ENCODE assay signal across 10 cellular contexts in genomic region chr9:96382175-96382574, GRCh38. TPM values are rescaled to one million over a fixed set of nuclear protein-coding genes. Genes with fewer than 3 reads are reported as not detected.
DNase-seq lines count a peak whose midpoint lies in the region; ATAC-seq and TF ChIP-seq lines count a peak whose summit lies in the region.
"Had no signal": no experiment of that assay in that cellular context is flagged by ENCODE, and none has a peak within 500 bp of the region (broad histone marks: within the 10 kb centered on the region; RNA-seq: fewer than 3 reads in every experiment).

No MANE protein-coding gene starts in this region.

- H4K8ac ChIP-seq in mesendoderm (ENCODE audit: low read depth, low read length) = no peak overlapping the region

- H3K9ac ChIP-seq in mesendoderm (ENCODE audit: low read length) = no peak overlapping the region

- H3K4me1 Mint-ChIP-seq in activated T-cell treated with anti-CD3 and anti-CD28 coated beads, Interleukin-2, amount 50 U/mL, for 4 hours (ENCODE audit: low read depth) = peaks cover 40% of the 10 kb centered on the region

- no peaks in the 10 kb centered on the region for H3K9me3 ChIP-seq in stomach
- H3K9me3 ChIP-seq in ascending aorta = no peaks in the 10 kb centered on the region

- H3K4me3 Mint-ChIP-seq in activated T-cell treated with anti-CD3 and anti-CD28 coated beads, Interleukin-2, amount 50 U/mL, for 4 hours = peak overlapping the region; percentile 80

- H2BK5ac ChIP-seq in mesendoderm (ENCODE audit: low read length) = no peak overlapping the region

- H3K27me3 Mint-ChIP-seq in activated T-cell treated with anti-CD3 and anti-CD28 coated beads, Interleukin-2, amount 50 U/mL, for 4 hours (ENCODE audit: low read depth) = no peaks in the 10 kb centered on the region

- no peak for TF ChIP-seq CTCF in fibroblast of the aortic adventitia (IDR thresholded peaks at IDR 0.05; ENCODE audit: insufficient read depth, low read length)
- no peak for TF ChIP-seq CTCF in stomach (IDR thresholded peaks at IDR 0.05)
- TF ChIP-seq CTCF in ascending aorta (IDR thresholded peaks at IDR 0.05) = no peak

- no peak overlapping the region for H3K4me2 ChIP-seq in mesendoderm (ENCODE audit: low read length)

- H3K4me3 ChIP-seq in fibroblast of the aortic adventitia (ENCODE audit: low read depth, low read length) = peak overlapping the region; percentile 69
- H3K4me3 ChIP-seq in stomach = peak overlapping the region; percentile 66 to 87 (median 70)
- H3K4me3 ChIP-seq in mesendoderm (ENCODE audit: low read length) = no peak overlapping the region
- H3K4me3 ChIP-seq in ascending aorta = peak overlapping the region in 1 of 2 donors; percentile 94

- H3K9me3 Mint-ChIP-seq in activated T-cell treated with anti-CD3 and anti-CD28 coated beads, Interleukin-2, amount 50 U/mL, for 4 hours = no peaks in the 10 kb centered on the region
- H3K9me3 Mint-ChIP-seq: T-helper 2 cell treated with Interferon-gamma antibody and Interleukin-4, amounts not matched to agents 5 μg/mL and 100 μg/mL, for 36 hours had no signal

- no peak overlapping the region for H3K18ac ChIP-seq in mesendoderm (ENCODE audit: low read length)

- 43 to 67% (median 57%) methylated on average over 2 of the region's 2 CpGs for WGBS in stomach, 5 donors
- WGBS in mesendoderm (ENCODE audit: extremely low coverage, insufficient coverage, low lambda C conversion rate) = no CpG with 5 or more reads among the region's 2 CpGs

- H3K36me3 ChIP-seq in stomach = peaks cover 0 to 3% (median 2%) of the 10 kb centered on the region in 4 donors
- no peaks in the 10 kb centered on the region for H3K36me3 ChIP-seq in mesendoderm (ENCODE audit: control insufficient read depth, insufficient read depth, low read length)
- no peaks in the 10 kb centered on the region for H3K36me3 ChIP-seq in ascending aorta

- no peak overlapping the region for H4K5ac ChIP-seq in mesendoderm (ENCODE audit: low read length)

- intact Hi-C loops in stomach (cut with DNase I; ENCODE audit: low total_unique reads) (no loop called here), ascending aorta (cut with DNase I) (loop anchor here (2.0 to 5.0 kb wide), 2 partner anchors 37 to 235 kb away; partner anchors contain the start of genes CDC14B and ZNF367)

- H2BK15ac ChIP-seq in mesendoderm (replicated peaks; ENCODE audit: low read depth) = no peak overlapping the region

- H3K4me1 ChIP-seq in stomach (peaks cover 24 to 76% (median 43%) of the 10 kb centered on the region in 4 donors), mesendoderm (ENCODE audit: control insufficient read depth, low read depth, low read length) (peaks cover 5% of the 10 kb centered on the region), ascending aorta (peaks cover 0 to 17% of the 10 kb centered on the region in 2 donors)

- H2BK120ac ChIP-seq in mesendoderm (ENCODE audit: low read depth, low read length) = no peak overlapping the region

- no peaks in the 10 kb centered on the region for H3K79me1 ChIP-seq in mesendoderm (ENCODE audit: low read length)

- H3K36me3 Mint-ChIP-seq in activated T-cell treated with anti-CD3 and anti-CD28 coated beads, Interleukin-2, amount 50 U/mL, for 4 hours (ENCODE audit: insufficient read depth) = peaks cover 10% of the 10 kb centered on the region

- no peaks in the 10 kb centered on the region for H3K79me2 ChIP-seq in mesendoderm (ENCODE audit: control insufficient read depth, insufficient read depth, low read length)

- DNase-seq in activated T-cell treated with anti-CD3 and anti-CD28 coated beads, Interleukin-2, amount 50 U/mL, for 4 hours = no peak
- DNase-seq in activated T-cell treated with anti-CD3 and anti-CD28 coated beads for 4 hours (no peak), RPMI7951 (ENCODE audit: low read depth) (peak; percentile 47), fibroblast of the aortic adventitia (ENCODE audit: low read depth) (peak; percentile 23), stomach (no peak), mesendoderm (no peak), ascending aorta (ENCODE audit: low spot score in 2 of 2) (no peak), SK-N-DZ (ENCODE audit: low spot score) (no peak)
- DNase-seq: NCI-H1048 had no signal

- H3K27ac ChIP-seq in stomach (peak overlapping the region in 2 of 5 donors; percentile 85 to 91), mesendoderm (ENCODE audit: low read depth, low read length) (no peak overlapping the region), ascending aorta (no peak overlapping the region)

- no peak overlapping the region for H3K56ac ChIP-seq in mesendoderm (ENCODE audit: low read length)

- no peak for ATAC-seq in activated T-cell treated with anti-CD3 and anti-CD28 coated beads, Interleukin-2, amount 50 U/mL, for 4 hours

- no peak overlapping the region for H3K4ac ChIP-seq in mesendoderm (ENCODE audit: low read depth, low read length)

- no peak overlapping the region for H3K23ac ChIP-seq in mesendoderm (ENCODE audit: low read length)

- no peak for TF ChIP-seq EP300 in stomach (IDR thresholded peaks at IDR 0.05)

- H3K27me3 ChIP-seq in stomach = no peaks in the 10 kb centered on the region
- no peaks in the 10 kb centered on the region for H3K27me3 ChIP-seq in mesendoderm (ENCODE audit: insufficient read depth, low read length, poor library complexity)
- no peaks in the 10 kb centered on the region for H3K27me3 ChIP-seq in ascending aorta

- no peak for TF ChIP-seq POLR2A in stomach (IDR thresholded peaks at IDR 0.05)

- no peak overlapping the region for H2AK5ac ChIP-seq in mesendoderm (ENCODE audit: low read length)

RNA-seq across cellular contexts. Expression of gene SLC35D2, which starts 1.3 kb away (rescaled TPM):
- 1 to 10 TPM; 3.5 to 7.2 (median 4.4) TPM for total RNA-seq in activated T-cell treated with anti-CD3 and anti-CD28 coated beads, Interleukin-2, amount 50 U/mL, for 4 hours
- total RNA-seq in RPMI7951 (2014; rRNA removed; shearing (Covaris generic)) = 21.3 and 21.9 TPM in 2 replicates
- total RNA-seq in fibroblast of the aortic adventitia (ENCODE audit: low replicate concordance) = 7.8 and 14.6 TPM in 2 replicates
- 10 to 100 TPM; 13.8 to 43.3 (median 20.7) TPM for total RNA-seq in stomach
- polyA plus RNA-seq in stomach = 10 to 100 TPM; 21.5 to 42.0 (median 23.3) TPM
- 12.7 TPM for polyA plus RNA-seq in mesendoderm (2013, experiment 1 of 2)
- polyA plus RNA-seq in mesendoderm (2013, experiment 2 of 2) = 13.6 TPM
- total RNA-seq in ascending aorta = 11.9 TPM
- 0.07 TPM in 1 of 2 replicates, not detected in the other for polyA plus RNA-seq in SK-N-DZ (2014; cell fraction: cytosol; rRNA removed)
- 0.32 and 0.45 TPM in 2 replicates for polyA plus RNA-seq in SK-N-DZ (2014; cell fraction: nucleus; rRNA removed)

RNA-seq across cellular contexts. Expression of gene ZNF367, which starts 36.0 kb away (rescaled TPM):
- total RNA-seq in activated T-cell treated with anti-CD3 and anti-CD28 coated beads, Interleukin-2, amount 50 U/mL, for 4 hours = 10 to 100 TPM; 28.9 to 34.6 (median 30.0) TPM
- total RNA-seq in RPMI7951 (2014; rRNA removed; shearing (Covaris generic)) = 18.2 and 21.1 TPM in 2 replicates
- total RNA-seq in fibroblast of the aortic adventitia (ENCODE audit: low replicate concordance) (0.33 and 31.3 TPM in 2 replicates), stomach (1 to 10 TPM in 3 of 5 donors, under 1 TPM in 1, not detected in 1; 0.58 to 9.8 (median 5.4) TPM), ascending aorta (3.9 TPM)
- 1 to 10 TPM; 1.6 to 1.9 (median 1.8) TPM for polyA plus RNA-seq in stomach
- 6.9 TPM for polyA plus RNA-seq in mesendoderm (2013, experiment 1 of 2)
- 6.8 TPM for polyA plus RNA-seq in mesendoderm (2013, experiment 2 of 2)
- 10.9 and 15.7 TPM in 2 replicates for polyA plus RNA-seq in SK-N-DZ (2014; cell fraction: cytosol; rRNA removed)
- 20.0 and 23.0 TPM in 2 replicates for polyA plus RNA-seq in SK-N-DZ (2014; cell fraction: nucleus; rRNA removed)

Comparison
In these comparisons a context has a peak if more than half of its experiments do, and no peak if none do; other contexts are left out.
1. DNase-seq: peak in RPMI7951 (single experiment) and fibroblast of the aortic adventitia (single experiment); none in activated T-cell treated with anti-CD3 and anti-CD28 coated beads, Interleukin-2, amount 50 U/mL, for 4 hours (single experiment), activated T-cell treated with anti-CD3 and anti-CD28 coated beads for 4 hours (single experiment), stomach (single experiment), mesendoderm (single experiment), ascending aorta (0 of 2) and SK-N-DZ (single experiment).